Comparison of ENCODE assay signal across 8 cellular contexts in genomic region chr20:57709823-57710799, GRCh38. TPM values are rescaled to one million over a fixed set of nuclear protein-coding genes. Genes with fewer than 3 reads are reported as not detected.
DNase-seq lines count a peak whose midpoint lies in the region; ATAC-seq and TF ChIP-seq lines count a peak whose summit lies in the region.

Gene PMEPA1 (minus strand): TSS chr20:57710015. CDS start chr20:57709582, 433 bp downstream.

- H3K4me1 ChIP-seq in iPS-15b (ENCODE audit: control insufficient read depth, insufficient read depth, low read length), result peaks cover 14% of the 10 kb centered on the region
- peaks cover 53% of the 10 kb centered on the region in 2 donors for H3K4me1 ChIP-seq in gastrocnemius medialis

- TF ChIP-seq POLR2A in gastrocnemius medialis (IDR thresholded peaks at IDR 0.05), result peak; percentile 85 to 94

- ATAC-seq in HG02852 (IDR thresholded peaks at IDR 0.05; ENCODE audit: unreplicated experiment) (peak; percentile 81), gastrocnemius medialis (peak; percentile 74 to 78)

- CTCF ChIA-PET in MCF 10A (lab: Yijun Ruan, JAX), result interaction anchor here (0.5 to 2.7 kb wide), 11 partner anchors 11 to 363 kb away, joined by 3 to 14 read pairs (median 4); partner anchors contain the start of gene PCK1

- POLR2A ChIA-PET in MCF 10A (lab: Yijun Ruan, JAX), result interaction anchor here (0.6 to 6.9 kb wide), 14 partner anchors 13 to 402 kb away, joined by 3 to 185 read pairs (median 4); no protein-coding TSS in a partner anchor

- H3K9ac ChIP-seq in iPS-15b (ENCODE audit: low read depth, low read length), result peak within 1 kb of the TSS; percentile 54

- in situ Hi-C loops in gastrocnemius medialis (cut with MboI; ENCODE audit: low sequenced_read_pairs in 4 of 4), result loop anchor here in 2 of 4 donors (25.0 kb wide), 2 partner anchors 323 to 1323 kb away; partner anchors contain the start of genes AURKA (in 1 of the 2), CSTF1 (in 1 of the 2) and RBM38 (in 1 of the 2)

- peak within 1 kb of the TSS; percentile 99 for H3K27ac ChIP-seq in VCaP
- H3K27ac ChIP-seq in gastrocnemius medialis, result peak within 1 kb of the TSS; percentile 83 to 94 (median 91)

- H3K27me3 Mint-ChIP-seq in MCF 10A (ENCODE audit: insufficient read depth, unreplicated experiment), result no peaks in the 10 kb centered on the region

- H3K27ac Mint-ChIP-seq in MCF 10A (ENCODE audit: low read depth, unreplicated experiment), result peak within 1 kb of the TSS; percentile 96

- no peak for TF ChIP-seq CTCF in GM12875 (IDR thresholded peaks at IDR 0.05; ENCODE audit: borderline replicate concordance, insufficient read depth, low read depth, low read length)
- peak; percentile 21 for TF ChIP-seq CTCF in VCaP (conservative IDR thresholded peaks at IDR 0.05)
- TF ChIP-seq CTCF in MCF 10A (IDR thresholded peaks at IDR 0.05; ENCODE audit: unreplicated experiment), result no peak
- TF ChIP-seq CTCF in gastrocnemius medialis (IDR thresholded peaks at IDR 0.05 in 4 of 5, conservative IDR thresholded peaks at IDR 0.05 in 1 of 5), result peak in 2 of 5 experiments; percentile 7 to 36

- H3K4me3 ChIP-seq in GM12875 (ENCODE audit: low read depth, low read length), result peak within 1 kb of the TSS; percentile 50
- H3K4me3 ChIP-seq in iPS-15b (ENCODE audit: low read depth, low read length), result peak within 1 kb of the TSS; percentile 75
- peak within 1 kb of the TSS; percentile 62 to 84 (median 73) for H3K4me3 ChIP-seq in gastrocnemius medialis

- H3K4me1 Mint-ChIP-seq in MCF 10A (ENCODE audit: insufficient read depth, unreplicated experiment), result peaks cover 47% of the 10 kb centered on the region

- peak; percentile 58 for DNase-seq in NCI-H1694 treated with DMSO at 0.1 percent for 48 hours (lab: John Stamatoyannopoulos, UW)
- DNase-seq in MCF 10A (ENCODE audit: unreplicated experiment), result peak; percentile 93
- peak; percentile 92 to 94 for DNase-seq in gastrocnemius medialis
- no peak for DNase-seq in OCI-M2 (lab: John Stamatoyannopoulos, UW; ENCODE audit: unreplicated experiment)

- TSS peak; percentile 71 for BruUV-seq in MCF 10A (replicated peaks; lab: Mats Ljungman, UMichigan)

- H3K9me3 Mint-ChIP-seq in MCF 10A (ENCODE audit: unreplicated experiment), result no peaks in the 10 kb centered on the region

- H3K9me3 ChIP-seq in iPS-15b (ENCODE audit: control insufficient read depth, insufficient read depth, low read length) (no peaks in the 10 kb centered on the region), gastrocnemius medialis (no peaks in the 10 kb centered on the region)

- no peaks in the 10 kb centered on the region for H3K36me3 ChIP-seq in iPS-15b (ENCODE audit: control insufficient read depth, insufficient read depth, low read length)
- H3K36me3 ChIP-seq in gastrocnemius medialis, result no peaks in the 10 kb centered on the region

- H3K36me3 Mint-ChIP-seq in MCF 10A (ENCODE audit: insufficient read depth, unreplicated experiment), result no peaks in the 10 kb centered on the region

- peak within 1 kb of the TSS; percentile 100 for H3K4me3 Mint-ChIP-seq in MCF 10A (ENCODE audit: unreplicated experiment)

- peaks cover 7% of the 10 kb centered on the region for H3K27me3 ChIP-seq in iPS-15b (ENCODE audit: control insufficient read depth, insufficient read depth, low read length)
- no peaks in the 10 kb centered on the region for H3K27me3 ChIP-seq in gastrocnemius medialis

- intact Hi-C loops in MCF 10A (cut with micrococcal nuclease) (loop anchor here (1.0 to 2.0 kb wide), 2 partner anchors 88 to 281 kb away; no protein-coding TSS in a partner anchor), gastrocnemius medialis (cut with DNase I; ENCODE audit: low total_unique reads) (loop anchor here (1.0 to 10.0 kb wide), 4 partner anchors 314 to 1185 kb away; partner anchors contain the start of gene RBM38)

RNA-seq across cellular contexts. Expression of gene PMEPA1, which starts in this region (rescaled TPM):
- total RNA-seq in MCF 10A (2022) (60.6 and 68.5 TPM in 2 replicates), gastrocnemius medialis (1 to 10 TPM; 1.5 to 8.1 (median 5.8) TPM)
